In the genomic region with DNA sequence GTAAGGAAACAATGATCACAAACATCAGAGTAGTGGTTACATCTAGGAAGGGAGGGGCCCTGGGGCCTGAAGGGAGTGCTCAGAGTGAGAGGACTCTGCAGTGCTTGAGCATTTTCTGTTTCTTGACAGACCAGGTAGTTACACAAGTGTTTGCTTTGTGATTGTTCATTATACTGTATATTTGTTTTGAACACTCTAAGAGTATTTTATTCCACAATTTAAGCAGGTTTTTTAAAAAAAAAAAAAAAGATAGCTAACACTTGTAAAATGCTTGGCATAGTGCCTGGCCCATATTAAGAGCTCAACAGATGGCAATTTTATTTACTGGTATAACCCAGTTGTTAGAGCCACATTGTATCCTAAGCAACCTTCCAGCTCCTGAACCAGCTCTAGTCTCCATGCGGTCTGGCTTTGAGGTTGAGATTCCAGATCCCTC, we compare ENCODE assay signal across 14 cellular contexts. TPM values are rescaled to one million over a fixed set of nuclear protein-coding genes. Genes with fewer than 3 reads are reported as not detected.
DNase-seq lines count a peak whose midpoint lies in the region; ATAC-seq and TF ChIP-seq lines count a peak whose summit lies in the region.
"Had no signal": no experiment of that assay in that cellular context is flagged by ENCODE, and none has a peak within 500 bp of the region (broad histone marks: within the 10 kb centered on the region; RNA-seq: fewer than 3 reads in every experiment).

No MANE protein-coding gene starts in this region.

- no peak for TF ChIP-seq CTCF in CD8-positive, alpha-beta T cell (IDR thresholded peaks at IDR 0.05)
- TF ChIP-seq CTCF in GM13977 (IDR thresholded peaks at IDR 0.05; ENCODE audit: extremely low read depth, insufficient read depth, missing control alignments) = no peak

- CTCF ChIA-PET in CD8-positive, alpha-beta T cell (lab: Charles Lee) = interaction anchor here (1.2 to 1.8 kb wide), 3 partner anchors 8 to 240 kb away, joined by 4 to 9 read pairs (median 4); no protein-coding TSS in a partner anchor

- H3K36me3 Mint-ChIP-seq in CD8-positive, alpha-beta T cell = peaks cover 7% of the 10 kb centered on the region
- H3K36me3 Mint-ChIP-seq: stimulated activated memory B cell treated with anti-CD40 and anti-IgM and Interleukin-4, amounts not matched to agents 10 μg/mL and 1 μg/mL and 100 μg/mL, for 72 hours had no signal

- POLR2A ChIA-PET in CD8-positive, alpha-beta T cell (lab: Charles Lee) = no interaction called here

- H3K27me3 Mint-ChIP-seq in CD8-positive, alpha-beta T cell (ENCODE audit: low read depth) = no peaks in the 10 kb centered on the region

- no peak for DNase-seq in CD8-positive, alpha-beta T cell
- peak; percentile 76 to 96 (median 90) for DNase-seq in NCI-H1417 (lab: John Stamatoyannopoulos, UW)
- peak; percentile 90 for DNase-seq in NCI-H446 treated with DMSO at 0.1 percent for 48 hours (lab: John Stamatoyannopoulos, UW)
- DNase-seq in fibroblast of peridontal ligament (ENCODE audit: extremely low read depth) = peak; percentile 47
- no peak for DNase-seq in occipital lobe (lab: John Stamatoyannopoulos, UW)
- DNase-seq in GM13977 (ENCODE audit: low spot score) = no peak
- DNase-seq: activated CD4-positive, alpha-beta T cell treated with anti-CD3 and anti-CD28 coated beads, Interleukin-2, amount 10 ng/mL, durations not matched to agents 24 days and 14 days; activated gamma-delta T cell; stimulated activated CD4-positive, alpha-beta T cell treated with anti-CD3 and anti-CD28 coated beads, Interleukin-1b, Interleukin-23, amount 100 ng/mL, for 48 hours had no signal

- H3K27ac ChIP-seq in CD8-positive, alpha-beta T cell (ENCODE audit: low read depth, low read length) = no peak overlapping the region
- H3K27ac ChIP-seq: epithelial cell of prostate, HL-60 had no signal

- H3K9me3 Mint-ChIP-seq in CD8-positive, alpha-beta T cell = no peaks in the 10 kb centered on the region
- H3K9me3 Mint-ChIP-seq: activated CD4-positive, alpha-beta T cell treated with anti-CD3 and anti-CD28 coated beads, Interleukin-2, amount 10 ng/mL, durations not matched to agents 24 days and 14 days; stimulated activated memory B cell treated with anti-CD40 and anti-IgM and Interleukin-4, amounts not matched to agents 10 μg/mL and 1 μg/mL and 100 μg/mL, for 72 hours had no signal

- peak; percentile 68 for ATAC-seq in CD8-positive, alpha-beta T cell
- no peak for ATAC-seq in GM19328 (IDR thresholded peaks at IDR 0.05; ENCODE audit: unreplicated experiment)
- ATAC-seq in GM19023 (IDR thresholded peaks at IDR 0.05; ENCODE audit: unreplicated experiment) = no peak
- ATAC-seq: stimulated activated memory B cell treated with anti-CD40 and anti-IgM and Interleukin-4, amounts not matched to agents 10 μg/mL and 1 μg/mL and 100 μg/mL, for 72 hours had no signal

- intact Hi-C loops in CD8-positive, alpha-beta T cell (cut with DNase I, micrococcal nuclease) = loop anchor here in 1 of 2 experiments (2.0 kb wide), 1 partner anchor 20 kb away; a partner anchor contains a TSS

- H3K9me3 ChIP-seq in CD8-positive, alpha-beta T cell (ENCODE audit: low read length) = no peaks in the 10 kb centered on the region

- H3K4me1 ChIP-seq in CD8-positive, alpha-beta T cell (ENCODE audit: insufficient read depth, low read length) = peaks cover 7% of the 10 kb centered on the region

- peaks cover 30% of the 10 kb centered on the region for H3K4me1 Mint-ChIP-seq in CD8-positive, alpha-beta T cell (ENCODE audit: low read depth)
- H3K4me1 Mint-ChIP-seq: activated CD4-positive, alpha-beta T cell treated with anti-CD3 and anti-CD28 coated beads, Interleukin-2, amount 10 ng/mL, durations not matched to agents 24 days and 14 days; stimulated activated memory B cell treated with anti-CD40 and anti-IgM and Interleukin-4, amounts not matched to agents 10 μg/mL and 1 μg/mL and 100 μg/mL, for 72 hours had no signal

- H3K36me3 ChIP-seq in CD8-positive, alpha-beta T cell (ENCODE audit: insufficient read depth, low read length) = no peaks in the 10 kb centered on the region

- no peak overlapping the region for H3K4me3 Mint-ChIP-seq in CD8-positive, alpha-beta T cell
- H3K4me3 Mint-ChIP-seq: activated CD4-positive, alpha-beta T cell treated with anti-CD3 and anti-CD28 coated beads, Interleukin-2, amount 10 ng/mL, durations not matched to agents 24 days and 14 days; stimulated activated memory B cell treated with anti-CD40 and anti-IgM and Interleukin-4, amounts not matched to agents 10 μg/mL and 1 μg/mL and 100 μg/mL, for 72 hours had no signal

- H3K27me3 ChIP-seq in CD8-positive, alpha-beta T cell (ENCODE audit: insufficient read depth, low read length) = no peaks in the 10 kb centered on the region

- H3K27ac Mint-ChIP-seq in CD8-positive, alpha-beta T cell = peak overlapping the region; percentile 42
- H3K27ac Mint-ChIP-seq: activated CD4-positive, alpha-beta T cell treated with anti-CD3 and anti-CD28 coated beads, Interleukin-2, amount 10 ng/mL, durations not matched to agents 24 days and 14 days; stimulated activated memory B cell treated with anti-CD40 and anti-IgM and Interleukin-4, amounts not matched to agents 10 μg/mL and 1 μg/mL and 100 μg/mL, for 72 hours had no signal

- in situ Hi-C loops in GM13977 (cut with MboI; ENCODE audit: low pct_unique_long_range_greater_than_20kb, low sequenced_read_pairs, unreplicated experiment) = no loop called here

- H3K4me3 ChIP-seq in CD8-positive, alpha-beta T cell (ENCODE audit: low read depth, low read length) = no peak overlapping the region

RNA-seq across cellular contexts. Expression of a gene that starts 20.0 kb away (rescaled TPM):
- total RNA-seq in CD8-positive, alpha-beta T cell = 10 to 100 TPM; 17.0 to 18.5 TPM
- total RNA-seq in occipital lobe = 12.3 TPM

Comparison
In these comparisons a context has a peak if more than half of its experiments do, and no peak if none do; other contexts are left out.
1. DNase-seq: peak in NCI-H1417 (3 of 3), NCI-H446 treated with DMSO at 0.1 percent for 48 hours (single experiment) and fibroblast of peridontal ligament (single experiment); none in CD8-positive, alpha-beta T cell (0 of 7), occipital lobe (single experiment) and GM13977 (single experiment).